In genomic region chr20:13364278-13365170, GRCh38 we compare ENCODE assay signal across 19 cellular contexts.
DNase-seq lines count a peak whose midpoint lies in the region; ATAC-seq, FAIRE-seq and TF ChIP-seq lines count a peak whose summit lies in the region.
"Had no signal": no experiment of that assay in that cellular context is flagged by ENCODE, and none has a peak within 500 bp of the region (broad histone marks: within the 10 kb centered on the region; RNA-seq: fewer than 3 reads in every experiment).

No MANE protein-coding gene starts in this region.

- peaks cover 16 to 28% of the 10 kb centered on the region in 2 experiments for H3K4me1 Mint-ChIP-seq in H9
- no peaks in the 10 kb centered on the region for H3K4me1 Mint-ChIP-seq in activated T-cell treated with anti-CD3 and anti-CD28 coated beads, Interleukin-2, amount 50 U/mL, for 4 hours (ENCODE audit: low read depth)
- H3K4me1 Mint-ChIP-seq: B cell; CD4-positive, CD25-positive, alpha-beta regulatory T cell had no signal

- no peak overlapping the region for H3K4ac ChIP-seq in H9 (ENCODE audit: low read depth, low read length)
- no peak overlapping the region for H3K4ac ChIP-seq in mesenchymal stem cell (ENCODE audit: low read depth in 1 of 2, low read length in 2 of 2)

- H3K36me3 Mint-ChIP-seq in H9 (ENCODE audit: insufficient read depth in 1 of 3, low read depth in 3 of 3), result peaks cover 0 to 13% (median 0%) of the 10 kb centered on the region in 3 experiments; a peak in 5 of 7 replicates
- H3K36me3 Mint-ChIP-seq in activated T-cell treated with anti-CD3 and anti-CD28 coated beads, Interleukin-2, amount 50 U/mL, for 4 hours (ENCODE audit: insufficient read depth), result peaks cover 2% of the 10 kb centered on the region
- H3K36me3 Mint-ChIP-seq: CD4-positive, CD25-positive, alpha-beta regulatory T cell; CD8-positive, alpha-beta T cell had no signal

- ATAC-seq in K562, result peak; percentile 49; the same call in 2 of the 3 replicates
- no peak for ATAC-seq in activated T-cell treated with anti-CD3 and anti-CD28 coated beads, Interleukin-2, amount 50 U/mL, for 4 hours
- ATAC-seq: CD8-positive, alpha-beta T cell had no signal

- no peak overlapping the region for H4K91ac ChIP-seq in H9 (ENCODE audit: insufficient read length, low read depth, low read length)
- no peak overlapping the region for H4K91ac ChIP-seq in mesenchymal stem cell (ENCODE audit: low read length)

- no CpG with 5 or more reads among the region's 6 CpGs for WGBS in H9 (ENCODE audit: extremely low coverage, insufficient read length, low lambda C conversion rate)
- 2% methylated on average over 6 of the region's 6 CpGs for WGBS in K562 (ENCODE audit: insufficient coverage, low coverage, missing lambda C conversion rate)
- 84% methylated on average over 5 of the region's 6 CpGs for WGBS in mesenchymal stem cell

- H3K23me2 ChIP-seq in H9 (ENCODE audit: insufficient read length, low read depth, low read length, poor library complexity, severe bottlenecking), result no peaks in the 10 kb centered on the region

- H2BK20ac ChIP-seq in H9 (ENCODE audit: low read depth, low read length, poor library complexity, severe bottlenecking), result no peak overlapping the region

- H2BK5ac ChIP-seq in H9 (ENCODE audit: insufficient read length, low read length) (no peak overlapping the region), mesenchymal stem cell (ENCODE audit: low read depth, low read length, poor library complexity, severe bottlenecking) (no peak overlapping the region)

- no peak for FAIRE-seq in K562 (lab: Jason Lieb, UNC)
- FAIRE-seq: GM12891, GM19239 had no signal

- H3K23ac ChIP-seq in H9 (ENCODE audit: insufficient read length, low read depth, low read length) (no peak overlapping the region), mesenchymal stem cell (ENCODE audit: low read length in 2 of 2) (no peak overlapping the region)

- no peak for TF ChIP-seq POLR2A in K562 (conservative IDR thresholded peaks at IDR 0.05)

- intact Hi-C loops in K562 (cut with micrococcal nuclease), result no loop called here

- no peak overlapping the region for H3K56ac ChIP-seq in H9 (ENCODE audit: insufficient read length, low read depth, low read length)

- DNase-seq in H9, result no peak
- DNase-seq in K562 (ENCODE audit: extremely low read depth in 1 of 4, low spot score in 3 of 4), result peak in 3 of 4 experiments; percentile 5 to 42 (median 5)
- no peak for DNase-seq in mesenchymal stem cell
- DNase-seq in AML-193 (lab: John Stamatoyannopoulos, UW), result no peak
- DNase-seq in HuH-7 (ENCODE audit: low spot score), result no peak
- no peak for DNase-seq in activated T-cell treated with anti-CD3 and anti-CD28 coated beads, Interleukin-2, amount 50 U/mL, for 4 hours
- DNase-seq: Calu3; CD4-positive, CD25-positive, alpha-beta regulatory T cell; CD8-positive, alpha-beta T cell; DMS53; DMS79 treated with DMSO at 0.1 percent for 48 hours; GF-D8; GM23248 had no signal

- no peak overlapping the region for H3K27ac ChIP-seq in H9 (ENCODE audit: insufficient read length, low read depth, low read length)
- H3K27ac ChIP-seq in K562 (ENCODE audit: extremely low read depth, low read depth, low read length), result no peak overlapping the region
- no peak overlapping the region for H3K27ac ChIP-seq in mesenchymal stem cell (ENCODE audit: low read length, poor library complexity, severe bottlenecking)
- H3K27ac ChIP-seq: BLaER1, C4-2B, GM23248 had no signal

- peak; percentile 40; the same call in 1 of the 2 replicates for TF ChIP-seq EP300 in K562 (IDR thresholded peaks at IDR 0.05; ENCODE audit: low read length)

- BruUV-seq in K562 (replicated peaks; lab: Mats Ljungman, UMichigan), result no TSS peak

- H4K5ac ChIP-seq in H9 (ENCODE audit: insufficient read length, low read depth, low read length), result no peak overlapping the region

- H3K36me3 ChIP-seq in K562 (ENCODE audit: control insufficient read depth, insufficient read depth, low read length), result no peaks in the 10 kb centered on the region
- no peaks in the 10 kb centered on the region for H3K36me3 ChIP-seq in mesenchymal stem cell (ENCODE audit: control insufficient read depth in 1 of 2, insufficient read depth in 2 of 2, low read depth in 1 of 2, low read length in 2 of 2)
- H3K36me3 ChIP-seq: BLaER1, HAP-1 had no signal

- no peaks in the 10 kb centered on the region for H3K9me1 ChIP-seq in K562 (ENCODE audit: control insufficient read depth, insufficient read depth, low read length)

- no peak overlapping the region for H3T11ph ChIP-seq in H9 (ENCODE audit: low read length)

- H3K9me3 ChIP-seq in H9 (ENCODE audit: control insufficient read depth, low read depth, low read length) (no peaks in the 10 kb centered on the region), K562 (replicated peaks; ENCODE audit: control insufficient read depth, insufficient read depth, low read depth, low read length) (no peaks in the 10 kb centered on the region), mesenchymal stem cell (ENCODE audit: control insufficient read depth, low read length) (no peaks in the 10 kb centered on the region)
- H3K9me3 ChIP-seq: BLaER1, HAP-1 had no signal

- H4K20me1 ChIP-seq in H9 (ENCODE audit: control insufficient read depth, insufficient read depth, insufficient read length), result no peaks in the 10 kb centered on the region
- H4K20me1 ChIP-seq in K562 (replicated peaks; ENCODE audit: control insufficient read depth, insufficient read depth, low read length), result no peaks in the 10 kb centered on the region
- H4K20me1 ChIP-seq: BLaER1 had no signal

- H3K14ac ChIP-seq in H9 (ENCODE audit: insufficient read depth, low read length), result no peak overlapping the region
- no peak overlapping the region for H3K14ac ChIP-seq in mesenchymal stem cell (ENCODE audit: low read length in 2 of 2)

- CTCF ChIA-PET in K562 (lab: Yijun Ruan, JAX; ENCODE audit: low intra/inter-chr PET ratio), result no interaction called here

- no peak overlapping the region for H2BK15ac ChIP-seq in H9 (ENCODE audit: low read depth, low read length)
- no peak overlapping the region for H2BK15ac ChIP-seq in mesenchymal stem cell (ENCODE audit: low read depth, poor library complexity, severe bottlenecking)

- TF ChIP-seq RAD21 in K562 (CRISPR knock-in tag; conservative IDR thresholded peaks at IDR 0.05 in 1 of 2, IDR thresholded peaks at IDR 0.05 in 1 of 2), result no peak

- H3K9ac ChIP-seq in H9 (ENCODE audit: extremely low read depth, insufficient read length, low read length), result no peak overlapping the region
- H3K9ac ChIP-seq in K562 (ENCODE audit: insufficient read depth in 1 of 2, low read depth in 2 of 2, low read length in 2 of 2), result no peak overlapping the region
- H3K9ac ChIP-seq in mesenchymal stem cell (ENCODE audit: low read length), result no peak overlapping the region
- H3K9ac ChIP-seq: BLaER1, GM23248 had no signal

- H4K8ac ChIP-seq in H9 (replicated peaks; ENCODE audit: insufficient read length, low read depth, low read length) (no peak overlapping the region), mesenchymal stem cell (ENCODE audit: low read length) (peak overlapping the region; percentile 42)

- no peak overlapping the region for H2AFZ ChIP-seq in H9 (ENCODE audit: low read length)
- no peak overlapping the region for H2AFZ ChIP-seq in K562 (ENCODE audit: low read depth, low read length)
- H2AFZ ChIP-seq in mesenchymal stem cell (ENCODE audit: low read depth, low read length), result no peak overlapping the region
- H2AFZ ChIP-seq: GM23248 had no signal

- in situ Hi-C loops in K562 (cut with MboI), result no loop called here

- H3K79me1 ChIP-seq in H9 (ENCODE audit: insufficient read depth, low read depth, low read length, poor library complexity, severe bottlenecking), result no peaks in the 10 kb centered on the region
- H3K79me1 ChIP-seq in mesenchymal stem cell (replicated peaks; ENCODE audit: low read length, poor library complexity, severe bottlenecking), result no peaks in the 10 kb centered on the region

- H3K4me1 ChIP-seq in H9 (ENCODE audit: insufficient read depth, low read length), result peaks cover 5% of the 10 kb centered on the region; the same call in 1 of the 2 replicates
- H3K4me1 ChIP-seq in K562 (replicated peaks in 1 of 2; ENCODE audit: control insufficient read depth in 2 of 2, insufficient read depth in 2 of 2, low read length in 2 of 2), result no peaks in the 10 kb centered on the region; a peak in 3 of 5 replicates
- no peaks in the 10 kb centered on the region for H3K4me1 ChIP-seq in mesenchymal stem cell (ENCODE audit: control insufficient read depth, insufficient read depth, low read depth, low read length)
- H3K4me1 ChIP-seq: BLaER1, HAP-1 had no signal

- H2BK12ac ChIP-seq in H9 (ENCODE audit: insufficient read length, low read depth, low read length) (no peak overlapping the region), mesenchymal stem cell (ENCODE audit: low read length in 2 of 2) (no peak overlapping the region)

- H3K18ac ChIP-seq in H9 (ENCODE audit: insufficient read length, low read depth, low read length) (no peak overlapping the region), mesenchymal stem cell (ENCODE audit: low read depth in 1 of 2, low read length in 2 of 2) (no peak overlapping the region)

- H3K27me3 Mint-ChIP-seq in H9 (ENCODE audit: low read depth), result no peaks in the 10 kb centered on the region
- no peaks in the 10 kb centered on the region for H3K27me3 Mint-ChIP-seq in activated T-cell treated with anti-CD3 and anti-CD28 coated beads, Interleukin-2, amount 50 U/mL, for 4 hours (ENCODE audit: low read depth)
- H3K27me3 Mint-ChIP-seq: B cell had no signal

- H3K4me3 Mint-ChIP-seq in H9, result no peak overlapping the region
- H3K4me3 Mint-ChIP-seq in activated T-cell treated with anti-CD3 and anti-CD28 coated beads, Interleukin-2, amount 50 U/mL, for 4 hours, result no peak overlapping the region
- H3K4me3 Mint-ChIP-seq: B cell; CD4-positive, CD25-positive, alpha-beta regulatory T cell; CD8-positive, alpha-beta T cell had no signal

- H2AK5ac ChIP-seq in H9 (ENCODE audit: insufficient read length, low read length) (peak overlapping the region; percentile 7), mesenchymal stem cell (ENCODE audit: low read length, severe bottlenecking) (no peak overlapping the region)

- H3K27me3 ChIP-seq in H9 (ENCODE audit: insufficient read depth, low read length), result no peaks in the 10 kb centered on the region
- no peaks in the 10 kb centered on the region for H3K27me3 ChIP-seq in K562 (ENCODE audit: control insufficient read depth in 2 of 2, insufficient read depth in 2 of 2, low read length in 2 of 2)
- H3K27me3 ChIP-seq in mesenchymal stem cell (ENCODE audit: control insufficient read depth in 1 of 2, insufficient read depth in 1 of 2, low read length in 2 of 2), result no peaks in the 10 kb centered on the region
- H3K27me3 ChIP-seq: BLaER1 had no signal

- POLR2A ChIA-PET in K562 (lab: Yijun Ruan, JAX), result no interaction called here

- no peaks in the 10 kb centered on the region; a peak in 1 of 5 replicates for H3K9me3 Mint-ChIP-seq in H9
- H3K9me3 Mint-ChIP-seq in activated T-cell treated with anti-CD3 and anti-CD28 coated beads, Interleukin-2, amount 50 U/mL, for 4 hours, result no peaks in the 10 kb centered on the region
- H3K9me3 Mint-ChIP-seq: CD8-positive, alpha-beta T cell had no signal

- TF ChIP-seq CTCF in H9 (conservative IDR thresholded peaks at IDR 0.05), result no peak
- no peak for TF ChIP-seq CTCF in K562 (IDR thresholded peaks at IDR 0.05 in 2 of 3, conservative IDR thresholded peaks at IDR 0.05 in 1 of 3; ENCODE audit: insufficient read depth in 2 of 3, low read depth in 1 of 3, low read length in 3 of 3)

- H3K79me2 ChIP-seq in H9 (ENCODE audit: insufficient read depth, low read length) (no peaks in the 10 kb centered on the region), K562 (ENCODE audit: control insufficient read depth, insufficient read depth, low read length) (no peaks in the 10 kb centered on the region)

- H3K4me3 ChIP-seq in K562 (no peak overlapping the region), mesenchymal stem cell (ENCODE audit: insufficient read depth in 1 of 2, low read depth in 1 of 2, low read length in 2 of 2) (no peak overlapping the region)
- H3K4me3 ChIP-seq: BLaER1, GM23248, HAP-1 had no signal

- no peak overlapping the region; a peak in 1 of 7 replicates for H3K27ac Mint-ChIP-seq in H9
- H3K27ac Mint-ChIP-seq: B cell; CD4-positive, CD25-positive, alpha-beta regulatory T cell; CD8-positive, alpha-beta T cell had no signal

- H2BK120ac ChIP-seq in H9 (ENCODE audit: low read depth, low read length, poor library complexity, severe bottlenecking) (no peak overlapping the region), mesenchymal stem cell (ENCODE audit: low read depth, low read length) (no peak overlapping the region)

- H3K4me2 ChIP-seq in H9 (ENCODE audit: insufficient read depth, insufficient read length, low read length), result no peak overlapping the region
- no peak overlapping the region; the same call in 1 of the 2 replicates for H3K4me2 ChIP-seq in K562 (ENCODE audit: insufficient read depth, low read length)
- no peak overlapping the region for H3K4me2 ChIP-seq in mesenchymal stem cell (ENCODE audit: low read length, poor library complexity, severe bottlenecking)
- H3K4me2 ChIP-seq: BLaER1 had no signal

Comparison
In these comparisons a context has a peak if more than half of its experiments do, and no peak if none do; other contexts are left out.
1. DNase-seq: peak in K562 (3 of 4); none in H9 (single experiment), mesenchymal stem cell (single experiment), AML-193 (0 of 2), HuH-7 (single experiment) and activated T-cell treated with anti-CD3 and anti-CD28 coated beads, Interleukin-2, amount 50 U/mL, for 4 hours (single experiment).